Comparison of ENCODE assay signal across 11 cellular contexts in genomic region chr2:161625314-161625919, GRCh38. TPM values are rescaled to one million over a fixed set of nuclear protein-coding genes. Genes with fewer than 3 reads are reported as not detected.
DNase-seq lines count a peak whose midpoint lies in the region; ATAC-seq and TF ChIP-seq lines count a peak whose summit lies in the region.
"Had no signal": no experiment of that assay in that cellular context is flagged by ENCODE, and none has a peak within 500 bp of the region (broad histone marks: within the 10 kb centered on the region; RNA-seq: fewer than 3 reads in every experiment).

No MANE protein-coding gene starts in this region.

- CTCF ChIA-PET in WTC11 (lab: Charles Lee) = interaction anchor here (0.9 kb wide), 1 partner anchor 24 kb away, joined by 3 read pairs; no protein-coding TSS in a partner anchor

- H3K9me3 Mint-ChIP-seq in WTC11 = no peaks in the 10 kb centered on the region
- H3K9me3 Mint-ChIP-seq: activated B cell treated with CpG ODN at 0.5 μM for 24 hours had no signal

- H3K27me3 Mint-ChIP-seq in WTC11 (ENCODE audit: low read depth) = peaks cover 24% of the 10 kb centered on the region

- H3K27ac Mint-ChIP-seq in WTC11 = no peak overlapping the region
- H3K27ac Mint-ChIP-seq: activated B cell treated with CpG ODN at 0.5 μM for 24 hours had no signal

- peak overlapping the region; percentile 44 for H3K4me3 ChIP-seq in retinal pigment epithelial cell (ENCODE audit: low read length)
- H3K4me3 ChIP-seq: K562, psoas muscle had no signal

- peak overlapping the region; percentile 79 for H3K4me3 Mint-ChIP-seq in WTC11
- H3K4me3 Mint-ChIP-seq: activated B cell treated with CpG ODN at 0.5 μM for 24 hours had no signal

- H3K36me3 Mint-ChIP-seq in WTC11 = no peaks in the 10 kb centered on the region

- POLR2A ChIA-PET in WTC11 (lab: Charles Lee) = no interaction called here

- peaks cover 22% of the 10 kb centered on the region for H3K4me1 Mint-ChIP-seq in WTC11
- H3K4me1 Mint-ChIP-seq: activated B cell treated with CpG ODN at 0.5 μM for 24 hours had no signal

- ATAC-seq in WTC11 = peak; percentile 79
- ATAC-seq: K562, psoas muscle had no signal

- TF ChIP-seq CTCF in WTC11 (IDR thresholded peaks at IDR 0.05) (no peak), retinal pigment epithelial cell (conservative IDR thresholded peaks at IDR 0.05; ENCODE audit: low read depth, low read length) (no peak)

- peak; percentile 27 to 71 for DNase-seq in NCI-H2081 (lab: John Stamatoyannopoulos, UW)
- DNase-seq in NCI-H2081 treated with DMSO at 0.1 percent for 48 hours (lab: John Stamatoyannopoulos, UW) = no peak
- DNase-seq in WTC11 (ENCODE audit: low spot score) = peak; percentile 66
- DNase-seq in iPS DF 4.7 (ENCODE audit: extremely low read depth, low spot score) = peak; percentile 75
- no peak for DNase-seq in retinal pigment epithelial cell (ENCODE audit: low read depth)
- no peak for DNase-seq in NCI-H2196 treated with DMSO at 0.1 percent for 48 hours (lab: John Stamatoyannopoulos, UW; ENCODE audit: unreplicated experiment)
- DNase-seq in GF-D8 (lab: John Stamatoyannopoulos, UW) = no peak
- no peak for DNase-seq in germinal center (ENCODE audit: low spot score)
- DNase-seq: activated B cell treated with CpG ODN at 0.5 μM for 24 hours, psoas muscle had no signal

TF ChIP-seq in WTC11, 78 proteins besides CTCF, POLR2A, EP300 and RAD21:
- TF ChIP-seq ZNF263 (CRISPR knock-in tag; IDR thresholded peaks at IDR 0.05; ENCODE audit: low read depth) (no peak), SP1 (CRISPR knock-in tag; conservative IDR thresholded peaks at IDR 0.05) (0 out of 2 replicates have a peak, but pooled peaks have one; percentile 17)

RNA-seq across cellular contexts. Expression of gene SLC4A10, which starts 1.2 kb away (rescaled TPM):
- total RNA-seq in WTC11 (2021) = 0.16 to 0.50 TPM (median 0.31 TPM) in 3 replicates
- total RNA-seq: activated B cell treated with CpG ODN at 0.5 μM for 24 hours, K562, psoas muscle had no signal

Comparison
In these comparisons a context has a peak if more than half of its experiments do, and no peak if none do; other contexts are left out.
1. DNase-seq: peak in NCI-H2081 (2 of 2), WTC11 (single experiment) and iPS DF 4.7 (single experiment); none in NCI-H2081 treated with DMSO at 0.1 percent for 48 hours (single experiment), retinal pigment epithelial cell (single experiment), NCI-H2196 treated with DMSO at 0.1 percent for 48 hours (single experiment), GF-D8 (single experiment) and germinal center (single experiment).